15 cellular contexts compared by ENCODE assay signal in the genomic region with DNA sequence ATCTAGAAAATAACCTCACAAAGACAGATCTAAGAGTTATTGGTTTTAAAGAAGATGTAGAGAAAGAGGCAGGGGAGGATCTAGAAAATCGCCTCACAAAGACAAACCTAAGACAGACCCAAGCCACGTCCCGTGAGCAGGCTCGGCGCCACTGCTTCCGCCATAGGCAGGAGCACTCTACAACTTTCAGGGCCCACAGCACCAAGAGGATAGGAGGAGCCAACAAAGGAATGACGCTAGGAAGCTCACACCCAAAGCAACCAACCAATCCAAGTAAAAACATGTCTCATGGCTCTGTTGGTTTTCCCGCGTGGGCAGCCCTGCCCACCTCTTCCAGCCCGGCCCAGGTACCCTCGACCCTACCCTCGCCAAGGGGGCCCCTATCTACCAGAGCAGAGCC.
"Had no signal": no experiment of that assay in that cellular context is flagged by ENCODE, and none has a peak within 500 bp of the region (broad histone marks: within the 10 kb centered on the region; RNA-seq: fewer than 3 reads in every experiment).

No MANE protein-coding gene starts in this region.

- H3K4me1 ChIP-seq: colonic mucosa, heart left ventricle, neural progenitor cell, suprapubic skin, thyroid gland had no signal

- H3K36me3 ChIP-seq: colonic mucosa, heart left ventricle, neural progenitor cell, ovary, suprapubic skin, thyroid gland had no signal

- H3K4me2 ChIP-seq: neural progenitor cell, smooth muscle cell had no signal

- H3K9ac ChIP-seq: neural progenitor cell had no signal

- H3K27ac ChIP-seq: colonic mucosa, heart left ventricle, neural progenitor cell, ovary, suprapubic skin, thyroid gland had no signal

- H3K4me3 ChIP-seq: colonic mucosa, heart left ventricle, neural progenitor cell, ovary, smooth muscle cell, suprapubic skin, thyroid gland had no signal

- H2AFZ ChIP-seq: neural progenitor cell had no signal

- H3K9me3 ChIP-seq: ovary, thyroid gland had no signal

- ATAC-seq: left lobe of liver; stimulated activated naive CD8-positive, alpha-beta T cell treated with anti-CD3 and anti-CD28 coated beads, Interleukin-15, Interleukin-2, amounts not matched to agents 100 U/mL and 50 U/mL, for 24 hours had no signal

- DNase-seq: colonic mucosa; dermis blood vessel endothelial cell; hippocampal formation; islet precursor cell; nucleus accumbens; ovary; right cardiac atrium; stimulated activated CD4-positive, alpha-beta T cell treated with anti-CD3 and anti-CD28 coated beads, Interleukin-2, amount 100 ng/mL, for 48 hours; stimulated activated naive CD8-positive, alpha-beta T cell treated with anti-CD3 and anti-CD28 coated beads, Interleukin-15, Interleukin-2, amounts not matched to agents 100 U/mL and 50 U/mL, for 24 hours; thyroid gland had no signal

- H3K27me3 ChIP-seq: colonic mucosa, heart left ventricle, neural progenitor cell, ovary, suprapubic skin, thyroid gland had no signal
